19 cellular contexts compared by ENCODE assay signal in genomic region chr1:115922806-115923205, GRCh38. TPM values are rescaled to one million over a fixed set of nuclear protein-coding genes. Genes with fewer than 3 reads are reported as not detected.
"Had no signal": no experiment of that assay in that cellular context is flagged by ENCODE, and none has a peak within 500 bp of the region (broad histone marks: within the 10 kb centered on the region; RNA-seq: fewer than 3 reads in every experiment).

No MANE protein-coding gene starts in this region.

- H3K36me3 ChIP-seq: esophagus muscularis mucosa, lower lobe of right lung, tibial artery, vagina had no signal

- H3K4me1 ChIP-seq: esophagus muscularis mucosa, lower lobe of right lung, tibial artery, vagina had no signal

- H3K27ac ChIP-seq: esophagus muscularis mucosa, lower lobe of right lung, tibial artery, vagina had no signal

- H3K4me3 Mint-ChIP-seq: activated CD8-positive, alpha-beta memory T cell treated with anti-CD3 and anti-CD28 coated beads, Interleukin-2, amount 10 ng/mL, durations not matched to agents 7 days and 5 days; activated naive CD8-positive, alpha-beta T cell treated with anti-CD3 and anti-CD28 coated beads for 36 hours; activated T-cell treated with anti-CD3 and anti-CD28 coated beads, Interleukin-2, amount 50 U/mL, for 4 hours; immature natural killer cell; stimulated activated memory B cell treated with anti-CD40 and anti-IgM and Interleukin-4, amounts not matched to agents 10 μg/mL and 1 μg/mL and 100 μg/mL, for 72 hours had no signal

- H3K9me3 Mint-ChIP-seq: activated naive CD8-positive, alpha-beta T cell treated with anti-CD3 and anti-CD28 coated beads for 36 hours; activated T-cell treated with anti-CD3 and anti-CD28 coated beads, Interleukin-2, amount 50 U/mL, for 4 hours; immature natural killer cell; naive B cell; stimulated activated memory B cell treated with anti-CD40 and anti-IgM and Interleukin-4, amounts not matched to agents 10 μg/mL and 1 μg/mL and 100 μg/mL, for 72 hours had no signal

- H3K4me1 Mint-ChIP-seq: immature natural killer cell had no signal

- H3K27me3 Mint-ChIP-seq: naive B cell; stimulated activated memory B cell treated with anti-CD40 and anti-IgM and Interleukin-4, amounts not matched to agents 10 μg/mL and 1 μg/mL and 100 μg/mL, for 72 hours had no signal

- ATAC-seq: activated CD4-positive, CD25-positive, alpha-beta regulatory T cell treated with anti-CD3 and anti-CD28 coated beads, Interleukin-2, amount 50 U/mL, for 24 hours; activated CD8-positive, alpha-beta memory T cell treated with anti-CD3 and anti-CD28 coated beads, Interleukin-2, amount 10 ng/mL, durations not matched to agents 7 days and 5 days; activated T-cell treated with anti-CD3 and anti-CD28 coated beads, Interleukin-2, amount 50 U/mL, for 4 hours; left cardiac atrium; lower lobe of right lung; right cardiac atrium; stimulated activated memory B cell treated with anti-CD40 and anti-IgM and Interleukin-4, amounts not matched to agents 10 μg/mL and 1 μg/mL and 100 μg/mL, for 72 hours had no signal

- H3K27me3 ChIP-seq: esophagus muscularis mucosa, tibial artery, vagina had no signal

- H3K4me3 ChIP-seq: esophagus muscularis mucosa, lower lobe of right lung, tibial artery, vagina had no signal

- DNase-seq: activated CD4-positive, alpha-beta T cell treated with anti-CD3 and anti-CD28 coated beads, Interleukin-2, amount 50 U/mL, for 4 hours; activated CD8-positive, alpha-beta memory T cell treated with anti-CD3 and anti-CD28 coated beads, Interleukin-2, amount 10 ng/mL, durations not matched to agents 7 days and 5 days; activated effector memory CD4-positive, alpha-beta T cell treated with anti-CD3 and anti-CD28 coated beads, Interleukin-2, amount 50 U/mL, for 16 hours; activated naive CD8-positive, alpha-beta T cell treated with anti-CD3 and anti-CD28 coated beads for 36 hours; activated T-cell treated with anti-CD3 and anti-CD28 coated beads, Interleukin-2, amount 50 U/mL, for 4 hours; cerebellar nuclear complex; immature natural killer cell; left cardiac atrium; lower lobe of right lung; midbrain; naive B cell; nucleus accumbens; right cardiac atrium; tibial artery had no signal

- H3K27ac Mint-ChIP-seq: activated CD8-positive, alpha-beta memory T cell treated with anti-CD3 and anti-CD28 coated beads, Interleukin-2, amount 10 ng/mL, durations not matched to agents 7 days and 5 days; activated naive CD8-positive, alpha-beta T cell treated with anti-CD3 and anti-CD28 coated beads for 36 hours; immature natural killer cell; stimulated activated memory B cell treated with anti-CD40 and anti-IgM and Interleukin-4, amounts not matched to agents 10 μg/mL and 1 μg/mL and 100 μg/mL, for 72 hours had no signal

RNA-seq across cellular contexts. Expression of gene SLC22A15, which starts 53.5 kb away (rescaled TPM):
- total RNA-seq: dermis microvascular lymphatic vessel endothelial cell had no signal
